In the genomic region with DNA sequence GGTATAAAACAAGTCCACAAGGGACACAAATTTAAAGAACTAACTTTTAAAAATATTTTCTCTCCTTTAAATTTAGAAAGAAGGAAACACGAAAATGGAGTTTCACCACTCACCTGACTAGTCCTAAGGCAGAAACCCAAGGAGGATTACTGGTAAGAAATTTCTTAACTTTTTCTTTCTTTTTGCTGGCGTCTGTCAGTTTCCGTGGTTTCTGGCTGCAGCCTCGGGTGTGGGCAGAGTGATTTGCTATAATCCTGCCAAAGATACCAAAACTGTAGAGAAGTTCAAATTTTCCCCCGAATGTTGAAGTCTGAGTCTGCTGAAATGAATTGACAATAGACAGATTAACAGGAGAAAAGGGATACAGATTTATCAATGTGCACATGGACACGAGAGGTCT, we compare ENCODE assay signal across 1 cellular context.
TF ChIP-seq lines count a peak whose summit lies in the region.

No MANE protein-coding gene starts in this region.

TF ChIP-seq in GM23338, 12 proteins besides CTCF, POLR2A, EP300 and RAD21 (continued from another document):
- TF ChIP-seq, protein P1, sequence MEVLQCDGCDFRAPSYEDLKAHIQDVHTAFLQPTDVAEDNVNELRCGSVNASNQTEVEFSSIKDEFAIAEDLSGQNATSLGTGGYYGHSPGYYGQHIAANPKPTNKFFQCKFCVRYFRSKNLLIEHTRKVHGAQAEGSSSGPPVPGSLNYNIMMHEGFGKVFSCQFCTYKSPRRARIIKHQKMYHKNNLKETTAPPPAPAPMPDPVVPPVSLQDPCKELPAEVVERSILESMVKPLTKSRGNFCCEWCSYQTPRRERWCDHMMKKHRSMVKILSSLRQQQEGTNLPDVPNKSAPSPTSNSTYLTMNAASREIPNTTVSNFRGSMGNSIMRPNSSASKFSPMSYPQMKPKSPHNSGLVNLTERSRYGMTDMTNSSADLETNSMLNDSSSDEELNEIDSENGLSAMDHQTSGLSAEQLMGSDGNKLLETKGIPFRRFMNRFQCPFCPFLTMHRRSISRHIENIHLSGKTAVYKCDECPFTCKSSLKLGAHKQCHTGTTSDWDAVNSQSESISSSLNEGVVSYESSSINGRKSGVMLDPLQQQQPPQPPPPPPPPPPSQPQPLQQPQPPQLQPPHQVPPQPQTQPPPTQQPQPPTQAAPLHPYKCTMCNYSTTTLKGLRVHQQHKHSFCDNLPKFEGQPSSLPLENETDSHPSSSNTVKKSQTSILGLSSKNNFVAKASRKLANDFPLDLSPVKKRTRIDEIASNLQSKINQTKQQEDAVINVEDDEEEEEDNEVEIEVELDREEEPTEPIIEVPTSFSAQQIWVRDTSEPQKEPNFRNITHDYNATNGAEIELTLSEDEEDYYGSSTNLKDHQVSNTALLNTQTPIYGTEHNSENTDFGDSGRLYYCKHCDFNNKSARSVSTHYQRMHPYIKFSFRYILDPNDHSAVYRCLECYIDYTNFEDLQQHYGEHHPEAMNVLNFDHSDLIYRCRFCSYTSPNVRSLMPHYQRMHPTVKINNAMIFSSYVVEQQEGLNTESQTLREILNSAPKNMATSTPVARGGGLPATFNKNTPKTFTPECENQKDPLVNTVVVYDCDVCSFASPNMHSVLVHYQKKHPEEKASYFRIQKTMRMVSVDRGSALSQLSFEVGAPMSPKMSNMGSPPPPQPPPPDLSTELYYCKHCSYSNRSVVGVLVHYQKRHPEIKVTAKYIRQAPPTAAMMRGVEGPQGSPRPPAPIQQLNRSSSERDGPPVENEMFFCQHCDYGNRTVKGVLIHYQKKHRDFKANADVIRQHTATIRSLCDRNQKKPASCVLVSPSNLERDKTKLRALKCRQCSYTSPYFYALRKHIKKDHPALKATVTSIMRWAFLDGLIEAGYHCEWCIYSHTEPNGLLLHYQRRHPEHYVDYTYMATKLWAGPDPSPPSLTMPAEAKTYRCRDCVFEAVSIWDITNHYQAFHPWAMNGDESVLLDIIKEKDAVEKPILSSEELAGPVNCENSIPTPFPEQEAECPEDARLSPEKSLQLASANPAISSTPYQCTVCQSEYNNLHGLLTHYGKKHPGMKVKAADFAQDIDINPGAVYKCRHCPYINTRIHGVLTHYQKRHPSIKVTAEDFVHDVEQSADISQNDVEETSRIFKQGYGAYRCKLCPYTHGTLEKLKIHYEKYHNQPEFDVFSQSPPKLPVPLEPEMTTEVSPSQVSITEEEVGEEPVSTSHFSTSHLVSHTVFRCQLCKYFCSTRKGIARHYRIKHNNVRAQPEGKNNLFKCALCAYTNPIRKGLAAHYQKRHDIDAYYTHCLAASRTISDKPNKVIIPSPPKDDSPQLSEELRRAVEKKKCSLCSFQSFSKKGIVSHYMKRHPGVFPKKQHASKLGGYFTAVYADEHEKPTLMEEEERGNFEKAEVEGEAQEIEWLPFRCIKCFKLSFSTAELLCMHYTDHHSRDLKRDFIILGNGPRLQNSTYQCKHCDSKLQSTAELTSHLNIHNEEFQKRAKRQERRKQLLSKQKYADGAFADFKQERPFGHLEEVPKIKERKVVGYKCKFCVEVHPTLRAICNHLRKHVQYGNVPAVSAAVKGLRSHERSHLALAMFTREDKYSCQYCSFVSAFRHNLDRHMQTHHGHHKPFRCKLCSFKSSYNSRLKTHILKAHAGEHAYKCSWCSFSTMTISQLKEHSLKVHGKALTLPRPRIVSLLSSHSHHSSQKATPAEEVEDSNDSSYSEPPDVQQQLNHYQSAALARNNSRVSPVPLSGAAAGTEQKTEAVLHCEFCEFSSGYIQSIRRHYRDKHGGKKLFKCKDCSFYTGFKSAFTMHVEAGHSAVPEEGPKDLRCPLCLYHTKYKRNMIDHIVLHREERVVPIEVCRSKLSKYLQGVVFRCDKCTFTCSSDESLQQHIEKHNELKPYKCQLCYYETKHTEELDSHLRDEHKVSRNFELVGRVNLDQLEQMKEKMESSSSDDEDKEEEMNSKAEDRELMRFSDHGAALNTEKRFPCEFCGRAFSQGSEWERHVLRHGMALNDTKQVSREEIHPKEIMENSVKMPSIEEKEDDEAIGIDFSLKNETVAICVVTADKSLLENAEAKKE (CRISPR knock-in tag; IDR thresholded peaks at IDR 0.05) = no peak
- no peak for TF ChIP-seq EZH2 (IDR thresholded peaks at IDR 0.05; ENCODE audit: low read depth, unreplicated experiment)
- TF ChIP-seq POLR2AphosphoS5 (IDR thresholded peaks at IDR 0.05; ENCODE audit: low read depth) = no peak
- TF ChIP-seq STAT1 (IDR thresholded peaks at IDR 0.05; ENCODE audit: unreplicated experiment) = no peak
